1 cellular context compared by ENCODE assay signal in the genomic region with DNA sequence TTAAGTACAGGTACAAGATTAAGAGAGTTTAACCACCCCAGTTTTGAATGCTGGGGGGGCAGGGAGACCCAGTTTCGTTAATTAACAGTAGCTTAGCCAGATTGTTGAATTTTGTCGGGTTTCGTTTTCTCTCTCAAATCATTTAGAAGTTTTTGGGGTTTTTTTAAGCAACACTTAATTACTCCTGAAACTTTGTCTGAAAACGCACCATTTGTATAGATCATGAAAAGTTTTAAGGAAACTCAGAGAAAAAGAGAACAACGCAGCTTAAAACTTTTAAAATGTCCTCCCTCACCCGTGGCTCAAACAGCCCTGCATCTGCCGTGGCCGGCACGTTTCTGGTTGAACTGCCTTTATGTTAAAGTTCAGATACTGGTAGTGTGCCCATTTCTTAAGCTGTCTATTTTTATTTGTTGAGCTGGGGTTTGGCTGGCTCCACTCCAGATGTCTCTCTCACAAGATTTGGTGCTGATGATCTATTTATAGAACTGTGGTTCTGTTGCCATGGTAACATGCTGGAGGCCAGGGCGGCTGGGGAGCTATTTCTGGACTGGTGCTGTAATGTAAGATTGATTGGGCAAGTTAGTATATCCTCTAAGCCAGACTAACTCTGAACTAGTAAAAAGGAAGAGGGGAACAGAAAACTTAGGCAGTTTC.
TF ChIP-seq lines count a peak whose summit lies in the region.

No MANE protein-coding gene starts in this region.

TF ChIP-seq in K562, 482 proteins besides CTCF, POLR2A, EP300 and RAD21 (continued from another document and continues in another):
- 0 out of 2 replicates have a peak, but pooled peaks have one; percentile 28 for TF ChIP-seq RREB1 (CRISPR knock-in tag; IDR thresholded peaks at IDR 0.05)
- no peak for TF ChIP-seq ZNF609 (CRISPR knock-in tag; IDR thresholded peaks at IDR 0.05; ENCODE audit: borderline replicate concordance)
- no peak for TF ChIP-seq ETV6 (IDR thresholded peaks at IDR 0.05; ENCODE audit: borderline replicate concordance in 1 of 2, low read depth in 2 of 2, low read length in 1 of 2)
- TF ChIP-seq ETV6 (CRISPR knock-in tag; IDR thresholded peaks at IDR 0.05; ENCODE audit: borderline replicate concordance) = no peak
- TF ChIP-seq ZNF586 (CRISPR knock-in tag; conservative IDR thresholded peaks at IDR 0.05) = no peak
- TF ChIP-seq ZNF592 (IDR thresholded peaks at IDR 0.05) = no peak
- no peak for TF ChIP-seq GABPA (tag; conservative IDR thresholded peaks at IDR 0.05; ENCODE audit: low read depth)
- no peak for TF ChIP-seq CBX3 (IDR thresholded peaks at IDR 0.05; ENCODE audit: borderline replicate concordance in 1 of 2, low read length in 2 of 2)
- no peak for TF ChIP-seq SMAD3 (CRISPR knock-in tag; conservative IDR thresholded peaks at IDR 0.05)
- TF ChIP-seq ZNF140 (CRISPR knock-in tag; IDR thresholded peaks at IDR 0.05) = no peak
- TF ChIP-seq CBX8 (IDR thresholded peaks at IDR 0.05; ENCODE audit: borderline replicate concordance, extremely low read depth, low read depth, low read length, poor library complexity, severe bottlenecking) = no peak
- TF ChIP-seq, protein P1, sequence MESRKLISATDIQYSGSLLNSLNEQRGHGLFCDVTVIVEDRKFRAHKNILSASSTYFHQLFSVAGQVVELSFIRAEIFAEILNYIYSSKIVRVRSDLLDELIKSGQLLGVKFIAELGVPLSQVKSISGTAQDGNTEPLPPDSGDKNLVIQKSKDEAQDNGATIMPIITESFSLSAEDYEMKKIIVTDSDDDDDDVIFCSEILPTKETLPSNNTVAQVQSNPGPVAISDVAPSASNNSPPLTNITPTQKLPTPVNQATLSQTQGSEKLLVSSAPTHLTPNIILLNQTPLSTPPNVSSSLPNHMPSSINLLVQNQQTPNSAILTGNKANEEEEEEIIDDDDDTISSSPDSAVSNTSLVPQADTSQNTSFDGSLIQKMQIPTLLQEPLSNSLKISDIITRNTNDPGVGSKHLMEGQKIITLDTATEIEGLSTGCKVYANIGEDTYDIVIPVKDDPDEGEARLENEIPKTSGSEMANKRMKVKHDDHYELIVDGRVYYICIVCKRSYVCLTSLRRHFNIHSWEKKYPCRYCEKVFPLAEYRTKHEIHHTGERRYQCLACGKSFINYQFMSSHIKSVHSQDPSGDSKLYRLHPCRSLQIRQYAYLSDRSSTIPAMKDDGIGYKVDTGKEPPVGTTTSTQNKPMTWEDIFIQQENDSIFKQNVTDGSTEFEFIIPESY (CRISPR knock-in tag; IDR thresholded peaks at IDR 0.05) = no peak
- no peak for TF ChIP-seq ZKSCAN1 (IDR thresholded peaks at IDR 0.05; ENCODE audit: low read depth, low read length)
- no peak for TF ChIP-seq CGGBP1 (CRISPR knock-in tag; IDR thresholded peaks at IDR 0.05)
- no peak for TF ChIP-seq CHD4 (IDR thresholded peaks at IDR 0.05; ENCODE audit: insufficient read depth, insufficient replicate concordance, low read depth, low read length, poor library complexity, severe bottlenecking)
- no peak for TF ChIP-seq HIVEP1 (CRISPR knock-in tag; IDR thresholded peaks at IDR 0.05)
- no peak for TF ChIP-seq HCFC1 (IDR thresholded peaks at IDR 0.05; ENCODE audit: low read depth, low read length)
- TF ChIP-seq CBX2 (IDR thresholded peaks at IDR 0.05; ENCODE audit: insufficient read depth, low read length, poor library complexity, severe bottlenecking) = no peak
- TF ChIP-seq ZNF398 (CRISPR knock-in tag; IDR thresholded peaks at IDR 0.05) = no peak
- TF ChIP-seq DIDO1 (tag; IDR thresholded peaks at IDR 0.05; ENCODE audit: low read depth) = no peak
- TF ChIP-seq MYNN (IDR thresholded peaks at IDR 0.05) = no peak
- TF ChIP-seq MYNN (CRISPR knock-in tag; IDR thresholded peaks at IDR 0.05) = no peak
- no peak for TF ChIP-seq ZNF12 (CRISPR knock-in tag; IDR thresholded peaks at IDR 0.05)
- TF ChIP-seq ZSCAN32 (CRISPR knock-in tag; IDR thresholded peaks at IDR 0.05) = no peak
- no peak for TF ChIP-seq TCF7L2 (IDR thresholded peaks at IDR 0.05; ENCODE audit: low read depth, low read length)
- TF ChIP-seq, protein P2, sequence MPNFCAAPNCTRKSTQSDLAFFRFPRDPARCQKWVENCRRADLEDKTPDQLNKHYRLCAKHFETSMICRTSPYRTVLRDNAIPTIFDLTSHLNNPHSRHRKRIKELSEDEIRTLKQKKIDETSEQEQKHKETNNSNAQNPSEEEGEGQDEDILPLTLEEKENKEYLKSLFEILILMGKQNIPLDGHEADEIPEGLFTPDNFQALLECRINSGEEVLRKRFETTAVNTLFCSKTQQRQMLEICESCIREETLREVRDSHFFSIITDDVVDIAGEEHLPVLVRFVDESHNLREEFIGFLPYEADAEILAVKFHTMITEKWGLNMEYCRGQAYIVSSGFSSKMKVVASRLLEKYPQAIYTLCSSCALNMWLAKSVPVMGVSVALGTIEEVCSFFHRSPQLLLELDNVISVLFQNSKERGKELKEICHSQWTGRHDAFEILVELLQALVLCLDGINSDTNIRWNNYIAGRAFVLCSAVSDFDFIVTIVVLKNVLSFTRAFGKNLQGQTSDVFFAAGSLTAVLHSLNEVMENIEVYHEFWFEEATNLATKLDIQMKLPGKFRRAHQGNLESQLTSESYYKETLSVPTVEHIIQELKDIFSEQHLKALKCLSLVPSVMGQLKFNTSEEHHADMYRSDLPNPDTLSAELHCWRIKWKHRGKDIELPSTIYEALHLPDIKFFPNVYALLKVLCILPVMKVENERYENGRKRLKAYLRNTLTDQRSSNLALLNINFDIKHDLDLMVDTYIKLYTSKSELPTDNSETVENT (CRISPR knock-in tag; IDR thresholded peaks at IDR 0.05) = no peak
- TF ChIP-seq NFXL1 (CRISPR knock-in tag; IDR thresholded peaks at IDR 0.05) = no peak
- TF ChIP-seq SNIP1 (IDR thresholded peaks at IDR 0.05; ENCODE audit: low read depth) = no peak
- peak; percentile 66; the same call in 1 of the 2 replicates for TF ChIP-seq SOX6 (IDR thresholded peaks at IDR 0.05)
